11 cellular contexts compared by ENCODE assay signal in genomic region chr13:67351114-67351513, GRCh38.
"Had no signal": no experiment of that assay in that cellular context is flagged by ENCODE, and none has a peak within 500 bp of the region (broad histone marks: within the 10 kb centered on the region; RNA-seq: fewer than 3 reads in every experiment).

No MANE protein-coding gene starts in this region.

- H3K4me1 ChIP-seq: HAP-1 had no signal

- H3K9me3 ChIP-seq: HAP-1 had no signal

- H2AFZ ChIP-seq: GM23248, GM23338 had no signal

- H3K9ac ChIP-seq: GM23248 had no signal

- FAIRE-seq: H1, H54 had no signal

- H3K4me3 ChIP-seq: GM23248, GM23338, HAP-1 had no signal

- H3K4me2 ChIP-seq: GM23338 had no signal

- ATAC-seq: GM23338, HCT116 had no signal

- H3K27ac ChIP-seq: GM23248 had no signal

- DNase-seq: GM23248, GOT3, H7, H9, HCEC 1CT, HFFc6 had no signal

- H3K36me3 ChIP-seq: HAP-1 had no signal
